Comparison of ENCODE assay signal across 12 cellular contexts in the genomic region with DNA sequence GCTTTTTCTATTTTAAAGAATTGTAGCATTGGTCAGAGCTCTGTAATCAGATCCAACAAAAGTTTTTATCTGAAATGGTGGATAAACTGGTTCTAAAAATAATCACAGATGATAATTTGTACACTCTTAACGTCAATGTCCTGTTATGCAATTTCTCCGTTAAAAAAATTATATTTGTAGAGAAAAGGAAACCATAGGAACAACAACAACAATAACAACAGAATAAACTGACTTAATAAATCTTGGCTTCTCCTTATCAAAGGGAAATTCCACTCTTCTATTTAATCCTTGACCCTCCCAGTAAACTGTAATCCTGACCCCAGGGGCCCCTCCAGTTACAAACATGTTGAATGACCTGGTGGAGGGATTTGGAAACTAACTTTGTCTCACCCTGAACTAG.
DNase-seq lines count a peak whose midpoint lies in the region; ATAC-seq and TF ChIP-seq lines count a peak whose summit lies in the region.
"Had no signal": no experiment of that assay in that cellular context is flagged by ENCODE, and none has a peak within 500 bp of the region (broad histone marks: within the 10 kb centered on the region; RNA-seq: fewer than 3 reads in every experiment).

No MANE protein-coding gene starts in this region.

- WGBS in mammary epithelial cell (ENCODE audit: low coverage, missing lambda C conversion rate) = 100% methylated on average over 2 of the region's 2 CpGs
- WGBS in aorta, 2 donors = 0 to 1% methylated on average over 2 of the region's 2 CpGs

- H3K36me3 ChIP-seq in mammary epithelial cell (ENCODE audit: insufficient read depth, low read length) (no peaks in the 10 kb centered on the region), cardiac muscle cell (no peaks in the 10 kb centered on the region), osteoblast (ENCODE audit: insufficient read depth, low read length) (no peaks in the 10 kb centered on the region), aorta (ENCODE audit: control insufficient read depth in 1 of 2, insufficient read depth in 2 of 2, low read length in 1 of 2) (no peaks in the 10 kb centered on the region)

- no peak overlapping the region for H3K4me3 Mint-ChIP-seq in MCF 10A (ENCODE audit: unreplicated experiment)

- peaks cover 7% of the 10 kb centered on the region for H3K4me1 Mint-ChIP-seq in MCF 10A (ENCODE audit: insufficient read depth, unreplicated experiment)

- dilution Hi-C loops in mammary epithelial cell (cut with HindIII; ENCODE audit: low sequenced_read_pairs) = no loop called here

- intact Hi-C loops in MCF 10A (cut with micrococcal nuclease) = no loop called here
- intact Hi-C loops in mammary epithelial cell (cut with micrococcal nuclease) = no loop called here
- intact Hi-C loops in aorta (cut with DNase I) = no loop called here

- CTCF ChIA-PET in MCF 10A (lab: Yijun Ruan, JAX) (no interaction called here), mammary epithelial cell (lab: Charles Lee; ENCODE audit: low non-redundant PET) (no interaction called here)

- H3K4me3 ChIP-seq in mammary epithelial cell (replicated peaks in 1 of 3; ENCODE audit: insufficient read depth in 1 of 3, low read depth in 2 of 3, low read length in 3 of 3) (no peak overlapping the region), cardiac muscle cell (no peak overlapping the region), osteoblast (ENCODE audit: insufficient read depth, low read length) (no peak overlapping the region), aorta (ENCODE audit: low read length in 2 of 2) (no peak overlapping the region)

- peak overlapping the region; percentile 10 for H3K27ac Mint-ChIP-seq in MCF 10A (ENCODE audit: low read depth, unreplicated experiment)

- no peak for DNase-seq in MCF 10A (ENCODE audit: unreplicated experiment)
- no peak for DNase-seq in mammary epithelial cell
- peak in 1 of 2 donors; percentile 91 for DNase-seq in cardiac muscle cell (ENCODE audit: low read depth in 1 of 2, low spot score in 1 of 2)
- peak; percentile 56 for DNase-seq in osteoblast (ENCODE audit: insufficient read length, low spot score, missing footprints)
- no peak for DNase-seq in aorta
- no peak for DNase-seq in NCI-H524 treated with DMSO at 0.1 percent for 48 hours (lab: John Stamatoyannopoulos, UW)
- DNase-seq in NCI-H446 treated with DMSO at 0.1 percent for 48 hours (lab: John Stamatoyannopoulos, UW) = no peak
- DNase-seq in erythroblast (lab: John Stamatoyannopoulos, UW) = no peak
- DNase-seq: ACHN, dermis blood vessel endothelial cell, DND-41, NCI-H1694 treated with DMSO at 0.1 percent for 48 hours had no signal

- H3K9me3 Mint-ChIP-seq in MCF 10A (ENCODE audit: unreplicated experiment) = no peaks in the 10 kb centered on the region

- H3K4me2 ChIP-seq in mammary epithelial cell (ENCODE audit: insufficient read depth, low read depth, low read length) (no peak overlapping the region), osteoblast (ENCODE audit: insufficient read depth, low read length) (no peak overlapping the region)

- H3K4me1 ChIP-seq in mammary epithelial cell (ENCODE audit: insufficient read depth, low read length) (peaks cover 21% of the 10 kb centered on the region), cardiac muscle cell (ENCODE audit: low read depth) (peaks cover 6% of the 10 kb centered on the region), osteoblast (ENCODE audit: insufficient read depth, low read length) (peaks cover 4% of the 10 kb centered on the region), aorta (ENCODE audit: control insufficient read depth in 1 of 2, insufficient read depth in 2 of 2, low read length in 2 of 2) (peaks cover 7 to 22% of the 10 kb centered on the region in 2 donors)

- BruUV-seq in MCF 10A (replicated peaks; lab: Mats Ljungman, UMichigan) (no TSS peak), mammary epithelial cell (replicated peaks; lab: Mats Ljungman, UMichigan) (no TSS peak)

- H3K27ac ChIP-seq in mammary epithelial cell (ENCODE audit: insufficient read depth, low read depth, low read length) (no peak overlapping the region), cardiac muscle cell (peak overlapping the region; percentile 49), osteoblast (ENCODE audit: low read depth, low read length) (no peak overlapping the region), aorta (ENCODE audit: low read depth in 1 of 2, low read length in 2 of 2) (peak overlapping the region; percentile 85 to 90)

- peaks cover 8% of the 10 kb centered on the region for H3K36me3 Mint-ChIP-seq in MCF 10A (ENCODE audit: insufficient read depth, unreplicated experiment)

- ATAC-seq in aorta (ENCODE audit: low FRiP score) = peak; percentile 68

- no peak overlapping the region for H2AFZ ChIP-seq in mammary epithelial cell (ENCODE audit: low read depth, low read length)
- H2AFZ ChIP-seq in osteoblast (ENCODE audit: low read length) = no peak overlapping the region

- TF ChIP-seq POLR2A in erythroblast (IDR thresholded peaks at IDR 0.05; ENCODE audit: low read length) = no peak

- POLR2A ChIA-PET in MCF 10A (lab: Yijun Ruan, JAX) = no interaction called here

- H3K9me3 ChIP-seq in mammary epithelial cell (replicated peaks; ENCODE audit: insufficient read depth, low read length) (no peaks in the 10 kb centered on the region), cardiac muscle cell (ENCODE audit: low read depth) (no peaks in the 10 kb centered on the region), osteoblast (ENCODE audit: low read depth, low read length) (no peaks in the 10 kb centered on the region), aorta (ENCODE audit: control insufficient read depth, low read length) (no peaks in the 10 kb centered on the region)

- no peak for TF ChIP-seq CTCF in MCF 10A (IDR thresholded peaks at IDR 0.05; ENCODE audit: unreplicated experiment)
- no peak for TF ChIP-seq CTCF in mammary epithelial cell (conservative IDR thresholded peaks at IDR 0.05 in 1 of 2, IDR thresholded peaks at IDR 0.05 in 1 of 2; ENCODE audit: extremely low read depth in 1 of 2, insufficient read depth in 1 of 2, low read depth in 1 of 2, low read length in 2 of 2)
- TF ChIP-seq CTCF in cardiac muscle cell (IDR thresholded peaks at IDR 0.05; ENCODE audit: low read depth, low read length) = no peak
- TF ChIP-seq CTCF in osteoblast (IDR thresholded peaks at IDR 0.05; ENCODE audit: extremely low read depth, low read depth, low read length) = no peak

- no peaks in the 10 kb centered on the region for H3K79me2 ChIP-seq in mammary epithelial cell (ENCODE audit: insufficient read depth, low read length)
- H3K79me2 ChIP-seq in osteoblast (ENCODE audit: insufficient read depth, low read length) = no peaks in the 10 kb centered on the region

- in situ Hi-C loops in mammary epithelial cell (cut with MboI; ENCODE audit: low sequenced_read_pairs in 2 of 2) = no loop called here

- H3K9ac ChIP-seq in mammary epithelial cell (ENCODE audit: insufficient read depth, low read length) = no peak overlapping the region

- H3K27me3 Mint-ChIP-seq in MCF 10A (ENCODE audit: insufficient read depth, unreplicated experiment) = no peaks in the 10 kb centered on the region

- H3K27me3 ChIP-seq in mammary epithelial cell (ENCODE audit: insufficient read depth, low read length) = no peaks in the 10 kb centered on the region
- H3K27me3 ChIP-seq in cardiac muscle cell = no peaks in the 10 kb centered on the region
- no peaks in the 10 kb centered on the region for H3K27me3 ChIP-seq in osteoblast (ENCODE audit: insufficient read depth, low read length)
- no peaks in the 10 kb centered on the region for H3K27me3 ChIP-seq in aorta (ENCODE audit: control insufficient read depth in 1 of 2, insufficient read depth in 2 of 2, low read length in 1 of 2)

- H4K20me1 ChIP-seq in mammary epithelial cell (ENCODE audit: insufficient read depth, low read length) (no peaks in the 10 kb centered on the region), osteoblast (ENCODE audit: insufficient read depth, low read length) (no peaks in the 10 kb centered on the region)

Comparison
In these comparisons a context has a peak if more than half of its experiments do, and no peak if none do; other contexts are left out.
1. H3K27ac ChIP-seq: peak in cardiac muscle cell (single experiment) and aorta (2 of 2); none in mammary epithelial cell (single experiment) and osteoblast (single experiment).